19 cellular contexts compared by ENCODE assay signal in the genomic region with DNA sequence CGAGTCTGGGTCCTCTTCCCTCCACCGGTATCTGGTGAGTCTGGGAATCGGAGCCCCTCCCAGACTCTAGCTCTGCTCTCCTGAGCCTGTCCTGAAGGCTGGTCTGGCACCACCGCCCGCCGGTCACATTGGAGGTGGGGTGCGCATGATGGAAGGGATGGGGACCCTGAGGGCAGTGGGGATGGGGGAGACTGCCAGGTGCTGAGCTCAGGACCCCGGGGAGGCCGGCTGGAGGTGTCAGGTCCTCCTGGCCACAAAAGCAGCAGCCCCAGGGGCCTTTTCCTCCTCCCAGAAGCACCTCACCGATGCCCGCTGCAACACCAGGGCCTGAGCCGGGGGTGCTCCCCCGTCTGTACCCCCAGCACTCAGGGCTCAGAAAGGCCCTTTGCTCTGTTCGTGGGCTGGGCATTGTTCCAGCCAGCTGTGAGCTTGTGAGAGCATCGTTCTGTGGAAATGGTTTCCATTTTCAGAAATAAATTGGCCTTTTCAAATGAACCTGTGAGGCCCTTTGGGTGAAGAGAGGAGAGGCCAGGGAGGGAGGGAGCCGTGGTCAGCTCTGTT. TPM values are rescaled to one million over a fixed set of nuclear protein-coding genes. Genes with fewer than 3 reads are reported as not detected.
DNase-seq lines count a peak whose midpoint lies in the region; ATAC-seq and TF ChIP-seq lines count a peak whose summit lies in the region.
"Had no signal": no experiment of that assay in that cellular context is flagged by ENCODE, and none has a peak within 500 bp of the region (broad histone marks: within the 10 kb centered on the region; RNA-seq: fewer than 3 reads in every experiment).

No MANE protein-coding gene starts in this region.

- TF ChIP-seq POLR2A in stomach (IDR thresholded peaks at IDR 0.05) (no peak), esophagus muscularis mucosa (IDR thresholded peaks at IDR 0.05; ENCODE audit: low read depth) (no peak)

- WGBS in stomach, 5 donors = 63 to 79% (median 72%) methylated on average over 11 to 16 of the region's 16 CpGs
- WGBS in esophagus muscularis mucosa = 40% methylated on average over 2 of the region's 16 CpGs

- no peak overlapping the region for H3K4me3 ChIP-seq in stomach
- no peak overlapping the region for H3K4me3 ChIP-seq in esophagus muscularis mucosa

- no peak for ATAC-seq in activated CD8-positive, alpha-beta memory T cell treated with anti-CD3 and anti-CD28 coated beads, Interleukin-2, amount 10 ng/mL, durations not matched to agents 7 days and 5 days
- ATAC-seq: HCT116 had no signal

- TF ChIP-seq EP300 in stomach (IDR thresholded peaks at IDR 0.05) (no peak), esophagus muscularis mucosa (IDR thresholded peaks at IDR 0.05) (no peak)

- H3K36me3 ChIP-seq in stomach = no peaks in the 10 kb centered on the region
- H3K36me3 ChIP-seq in esophagus muscularis mucosa = no peaks in the 10 kb centered on the region

- no peak overlapping the region for H3K27ac ChIP-seq in stomach
- H3K27ac ChIP-seq in esophagus muscularis mucosa (replicated peaks in 1 of 4) = no peak overlapping the region

- H3K27ac Mint-ChIP-seq in activated CD8-positive, alpha-beta memory T cell treated with anti-CD3 and anti-CD28 coated beads, Interleukin-2, amount 10 ng/mL, durations not matched to agents 7 days and 5 days = no peak overlapping the region
- H3K27ac Mint-ChIP-seq: T-helper 1 cell treated with Interleukin-12 subunit alpha and Interleukin-12 subunit beta and Interleukin-4 antibody, amounts not matched to agents 30 μg/mL and 1 μg/mL, for 36 hours had no signal

- no peaks in the 10 kb centered on the region for H3K9me3 ChIP-seq in stomach
- H3K9me3 ChIP-seq in esophagus muscularis mucosa = no peaks in the 10 kb centered on the region

- intact Hi-C loops in stomach (cut with DNase I; ENCODE audit: low total_unique reads) = no loop called here
- intact Hi-C loops in esophagus muscularis mucosa (cut with DNase I) = no loop called here

- peak; percentile 33 for DNase-seq in activated CD8-positive, alpha-beta memory T cell treated with anti-CD3 and anti-CD28 coated beads, Interleukin-2, amount 10 ng/mL, durations not matched to agents 7 days and 5 days
- no peak for DNase-seq in activated CD8-positive, alpha-beta memory T cell treated with anti-CD3 and anti-CD28 coated beads, Interleukin-2, amount 50 U/mL, for 4 hours
- DNase-seq in islet precursor cell (peak; percentile 43), stomach (peak; percentile 22), esophagus muscularis mucosa (ENCODE audit: extremely low spot score) (no peak), iPS-NIHi7 (ENCODE audit: extremely low spot score) (no peak)
- DNase-seq: activated CD4-positive, alpha-beta T cell treated with anti-CD3 and anti-CD28 coated beads for 48 hours; activated naive CD4-positive, alpha-beta T cell; DMS 273 treated with DMSO at 0.1 percent for 48 hours; effector memory CD4-positive, alpha-beta T cell; NCI-H1694 treated with DMSO at 0.1 percent for 48 hours; NCI-H526; stimulated activated CD4-positive, alpha-beta T cell treated with anti-CD3 and anti-CD28 coated beads, Interleukin-15, amount 100 ng/mL, for 24 hours had no signal

- H3K27me3 ChIP-seq in stomach = peaks cover 0 to 40% (median 0%) of the 10 kb centered on the region in 3 donors
- peaks cover 0 to 36% (median 0%) of the 10 kb centered on the region in 4 donors for H3K27me3 ChIP-seq in esophagus muscularis mucosa

- TF ChIP-seq CTCF in stomach (IDR thresholded peaks at IDR 0.05) (no peak), esophagus muscularis mucosa (IDR thresholded peaks at IDR 0.05) (no peak)

- H3K36me3 Mint-ChIP-seq in activated CD8-positive, alpha-beta memory T cell treated with anti-CD3 and anti-CD28 coated beads, Interleukin-2, amount 10 ng/mL, durations not matched to agents 7 days and 5 days = no peaks in the 10 kb centered on the region

- no peaks in the 10 kb centered on the region for H3K27me3 Mint-ChIP-seq in activated CD8-positive, alpha-beta memory T cell treated with anti-CD3 and anti-CD28 coated beads, Interleukin-2, amount 10 ng/mL, durations not matched to agents 7 days and 5 days

- CTCF ChIA-PET in activated CD8-positive, alpha-beta memory T cell treated with anti-CD3 and anti-CD28 coated beads, Interleukin-2, amount 10 ng/mL, durations not matched to agents 7 days and 5 days (lab: Charles Lee) = interaction anchor here (1.0 to 1.5 kb wide), 3 partner anchors 8 to 26 kb away, joined by 3 to 4 read pairs (median 4); partner anchors contain the start of gene LKAAEAR1

- no peak overlapping the region for H3K4me3 Mint-ChIP-seq in activated CD8-positive, alpha-beta memory T cell treated with anti-CD3 and anti-CD28 coated beads, Interleukin-2, amount 10 ng/mL, durations not matched to agents 7 days and 5 days
- H3K4me3 Mint-ChIP-seq: T-helper 1 cell treated with Interleukin-12 subunit alpha and Interleukin-12 subunit beta and Interleukin-4 antibody, amounts not matched to agents 30 μg/mL and 1 μg/mL, for 36 hours had no signal

- H3K4me1 ChIP-seq in stomach (no peaks in the 10 kb centered on the region), esophagus muscularis mucosa (no peaks in the 10 kb centered on the region)

- peaks cover 2% of the 10 kb centered on the region for H3K4me1 Mint-ChIP-seq in activated CD8-positive, alpha-beta memory T cell treated with anti-CD3 and anti-CD28 coated beads, Interleukin-2, amount 10 ng/mL, durations not matched to agents 7 days and 5 days

- H3K9me3 Mint-ChIP-seq in activated CD8-positive, alpha-beta memory T cell treated with anti-CD3 and anti-CD28 coated beads, Interleukin-2, amount 10 ng/mL, durations not matched to agents 7 days and 5 days (ENCODE audit: low read depth) = no peaks in the 10 kb centered on the region
- H3K9me3 Mint-ChIP-seq: T-helper 1 cell treated with Interleukin-12 subunit alpha and Interleukin-12 subunit beta and Interleukin-4 antibody, amounts not matched to agents 30 μg/mL and 1 μg/mL, for 36 hours had no signal

RNA-seq across cellular contexts. Expression of gene NPBWR2, which starts 2.5 kb away (rescaled TPM):
- not detected for total RNA-seq in activated CD8-positive, alpha-beta memory T cell treated with anti-CD3 and anti-CD28 coated beads, Interleukin-2, amount 10 ng/mL, durations not matched to agents 7 days and 5 days
- total RNA-seq in stomach = not detected
- polyA plus RNA-seq in stomach = not detected
- not detected for total RNA-seq in esophagus muscularis mucosa
- total RNA-seq: bronchial epithelial cell, fibroblast of villous mesenchyme, mononuclear cell, urinary bladder had no signal
- polyA plus RNA-seq: urinary bladder had no signal

RNA-seq across cellular contexts. Expression of gene LKAAEAR1, which starts 25.7 kb away (rescaled TPM):
- total RNA-seq in activated CD8-positive, alpha-beta memory T cell treated with anti-CD3 and anti-CD28 coated beads, Interleukin-2, amount 10 ng/mL, durations not matched to agents 7 days and 5 days = not detected
- total RNA-seq in stomach (not detected), esophagus muscularis mucosa (not detected)
- under 1 TPM in 1 of 3 donors, not detected in 2; 0.23 TPM for polyA plus RNA-seq in stomach
- total RNA-seq: bronchial epithelial cell, fibroblast of villous mesenchyme, urinary bladder had no signal

RNA-seq across cellular contexts. Expression of gene OPRL1, which starts 30.0 kb away (rescaled TPM):
- total RNA-seq in activated CD8-positive, alpha-beta memory T cell treated with anti-CD3 and anti-CD28 coated beads, Interleukin-2, amount 10 ng/mL, durations not matched to agents 7 days and 5 days = under 1 TPM; 0.75 to 0.99 TPM
- 1 to 10 TPM in 1 of 5 donors, under 1 TPM in 1, not detected in 3; 0.55 to 4.7 TPM for total RNA-seq in stomach
- under 1 TPM in 2 of 3 donors, not detected in 1; 0.18 to 0.25 TPM for polyA plus RNA-seq in stomach
- 1 to 10 TPM in 1 of 4 donors, under 1 TPM in 3; 0.42 to 1.4 (median 0.87) TPM for total RNA-seq in esophagus muscularis mucosa

RNA-seq across cellular contexts. Expression of gene RGS19, which starts 30.6 kb away (rescaled TPM):
- total RNA-seq in activated CD8-positive, alpha-beta memory T cell treated with anti-CD3 and anti-CD28 coated beads, Interleukin-2, amount 10 ng/mL, durations not matched to agents 7 days and 5 days = 100 to 1,000 TPM in 1 of 2 experiments, 10 to 100 TPM in 1; 84.5 to 119 TPM
- total RNA-seq in stomach = 10 to 100 TPM in 1 of 5 donors, 1 to 10 TPM in 1, not detected in 3; 3.1 to 10.1 TPM
- 10 to 100 TPM in 2 of 3 donors, 1 to 10 TPM in 1; 8.1 to 17.2 (median 13.1) TPM for polyA plus RNA-seq in stomach
- total RNA-seq in esophagus muscularis mucosa = 10 to 100 TPM; 11.4 to 17.7 (median 12.7) TPM

RNA-seq across cellular contexts. Expression of gene TCEA2, which starts 46.9 kb away (rescaled TPM):
- 10 to 100 TPM; 54.3 to 57.4 TPM for total RNA-seq in activated CD8-positive, alpha-beta memory T cell treated with anti-CD3 and anti-CD28 coated beads, Interleukin-2, amount 10 ng/mL, durations not matched to agents 7 days and 5 days
- total RNA-seq in stomach (10 to 100 TPM in 4 of 5 donors, 1 to 10 TPM in 1; 3.1 to 30.7 (median 22.8) TPM), esophagus muscularis mucosa (10 to 100 TPM; 22.8 to 59.0 (median 43.6) TPM)
- polyA plus RNA-seq in stomach = 10 to 100 TPM; 21.0 to 35.5 (median 30.4) TPM

Comparison
In these comparisons a context has a peak if more than half of its experiments do, and no peak if none do; other contexts are left out.
1. DNase-seq: peak in activated CD8-positive, alpha-beta memory T cell treated with anti-CD3 and anti-CD28 coated beads, Interleukin-2, amount 10 ng/mL, durations not matched to agents 7 days and 5 days (single experiment), islet precursor cell (single experiment) and stomach (single experiment); none in activated CD8-positive, alpha-beta memory T cell treated with anti-CD3 and anti-CD28 coated beads, Interleukin-2, amount 50 U/mL, for 4 hours (single experiment), esophagus muscularis mucosa (single experiment) and iPS-NIHi7 (single experiment).